Comparison of ENCODE assay signal across 8 cellular contexts in genomic region chr7:23105644-23106490, GRCh38. TPM values are rescaled to one million over a fixed set of nuclear protein-coding genes. Genes with fewer than 3 reads are reported as not detected.
DNase-seq lines count a peak whose midpoint lies in the region; ATAC-seq, FAIRE-seq and TF ChIP-seq lines count a peak whose summit lies in the region.

A gene with protein sequence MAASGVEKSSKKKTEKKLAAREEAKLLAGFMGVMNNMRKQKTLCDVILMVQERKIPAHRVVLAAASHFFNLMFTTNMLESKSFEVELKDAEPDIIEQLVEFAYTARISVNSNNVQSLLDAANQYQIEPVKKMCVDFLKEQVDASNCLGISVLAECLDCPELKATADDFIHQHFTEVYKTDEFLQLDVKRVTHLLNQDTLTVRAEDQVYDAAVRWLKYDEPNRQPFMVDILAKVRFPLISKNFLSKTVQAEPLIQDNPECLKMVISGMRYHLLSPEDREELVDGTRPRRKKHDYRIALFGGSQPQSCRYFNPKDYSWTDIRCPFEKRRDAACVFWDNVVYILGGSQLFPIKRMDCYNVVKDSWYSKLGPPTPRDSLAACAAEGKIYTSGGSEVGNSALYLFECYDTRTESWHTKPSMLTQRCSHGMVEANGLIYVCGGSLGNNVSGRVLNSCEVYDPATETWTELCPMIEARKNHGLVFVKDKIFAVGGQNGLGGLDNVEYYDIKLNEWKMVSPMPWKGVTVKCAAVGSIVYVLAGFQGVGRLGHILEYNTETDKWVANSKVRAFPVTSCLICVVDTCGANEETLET (plus strand): TSS chr7:23105785. CDS start chr7:23106027, 242 bp downstream.

- FAIRE-seq in kidney (lab: Jason Lieb, UNC): no peak

- ATAC-seq in HG03432 (IDR thresholded peaks at IDR 0.05; ENCODE audit: unreplicated experiment): peak; percentile 97

- TF ChIP-seq POLR2A in GM19099 (IDR thresholded peaks at IDR 0.05; ENCODE audit: extremely low read depth, insufficient read length, low read depth): peak; percentile 95

- H3K9ac ChIP-seq in kidney (ENCODE audit: low read length in 2 of 2): peak within 1 kb of the TSS; percentile 83 to 94

- peaks cover 13% of the 10 kb centered on the region for H3K9me3 Mint-ChIP-seq in chondrocyte (ENCODE audit: low read depth)

- peaks cover 5% of the 10 kb centered on the region for H3K36me3 Mint-ChIP-seq in chondrocyte (ENCODE audit: low read depth)

- H3K36me3 ChIP-seq in kidney (ENCODE audit: control insufficient read depth in 1 of 2, insufficient read depth in 2 of 2, low read length in 2 of 2): no peaks in the 10 kb centered on the region

- H3K27ac ChIP-seq in kidney (ENCODE audit: low read depth in 2 of 2, low read length in 2 of 2): peak within 1 kb of the TSS; percentile 69 to 86

- intact Hi-C loops in kidney (cut with DNase I): no loop called here

- peaks cover 0 to 4% of the 10 kb centered on the region in 2 donors for H3K9me3 ChIP-seq in kidney (ENCODE audit: control insufficient read depth in 1 of 2, low read length in 2 of 2)

- no peaks in the 10 kb centered on the region for H3K27me3 Mint-ChIP-seq in chondrocyte (ENCODE audit: low read depth)

- H3K27ac Mint-ChIP-seq in chondrocyte (ENCODE audit: unreplicated experiment): peak within 1 kb of the TSS; percentile 97

- H3K4me3 Mint-ChIP-seq in chondrocyte (ENCODE audit: unreplicated experiment): peak within 1 kb of the TSS; percentile 93

- peaks cover 34% of the 10 kb centered on the region for H3K4me1 Mint-ChIP-seq in chondrocyte (ENCODE audit: low read depth)

- TF ChIP-seq CTCF in chondrocyte (IDR thresholded peaks at IDR 0.05) (peak; percentile 55), kidney (IDR thresholded peaks at IDR 0.05; ENCODE audit: borderline replicate concordance, extremely low read depth, insufficient read depth) (no peak)

- peak within 1 kb of the TSS; percentile 96 to 98 for H3K4me3 ChIP-seq in kidney (ENCODE audit: low read length in 2 of 2)

- peaks cover 11 to 14% of the 10 kb centered on the region in 2 donors for H3K4me1 ChIP-seq in kidney (ENCODE audit: control insufficient read depth in 1 of 2, insufficient read depth in 1 of 2, low read depth in 1 of 2, low read length in 2 of 2)

- DNase-seq in AML-193 (lab: John Stamatoyannopoulos, UW): peak; percentile 79 to 88
- DNase-seq in NCI-H510A (lab: John Stamatoyannopoulos, UW): peak; percentile 93
- DNase-seq in activated CD4-positive, alpha-beta T cell treated with anti-CD3 and anti-CD28 coated beads for 24 hours (ENCODE audit: low read depth in 2 of 2): peak; percentile 91 to 96
- peak; percentile 98 for DNase-seq in chondrocyte (ENCODE audit: low spot score)
- peak; percentile 98 for DNase-seq in kidney
- DNase-seq in stimulated activated CD4-positive, alpha-beta T cell treated with anti-CD3 and anti-CD28 coated beads, Interleukin-15, amount 100 ng/mL, for 48 hours (ENCODE audit: low read depth in 2 of 2): peak; percentile 88 to 95

RNA-seq across cellular contexts. Expression of the gene that starts here (rescaled TPM):
- 38.1 to 45.5 TPM (median 38.9 TPM) in 3 replicates for total RNA-seq in chondrocyte
- 20.6 TPM for total RNA-seq in kidney
- polyA plus RNA-seq in kidney (ENCODE audit: insufficient read depth, low read depth, low replicate concordance): 13.3 TPM

Comparison
In these comparisons a context has a peak if more than half of its experiments do, and no peak if none do; other contexts are left out.
1. Peak in every context shown above with its lines: DNase-seq, ATAC-seq, H3K4me3 ChIP-seq and H3K27ac ChIP-seq.